In genomic region chr16:68427649-68428303, GRCh38 we compare ENCODE assay signal across 28 cellular contexts. TPM values are rescaled to one million over a fixed set of nuclear protein-coding genes. Genes with fewer than 3 reads are reported as not detected.
"Had no signal": no experiment of that assay in that cellular context is flagged by ENCODE, and none has a peak within 500 bp of the region (broad histone marks: within the 10 kb centered on the region; RNA-seq: fewer than 3 reads in every experiment).

No MANE protein-coding gene starts in this region.

- H3K27ac ChIP-seq: heart right ventricle, hepatocyte, left lung, lower lobe of right lung, pancreas, prostate gland, right lobe of liver, tibial nerve, upper lobe of left lung had no signal

- H3K9me3 Mint-ChIP-seq: mesothelial cell of epicardium; naive thymus-derived CD8-positive, alpha-beta T cell; nephron; neural crest cell; stimulated activated memory B cell treated with anti-CD40 and anti-IgM and Interleukin-4, amounts not matched to agents 10 μg/mL and 1 μg/mL and 100 μg/mL, for 72 hours; stimulated activated naive CD8-positive, alpha-beta T cell treated with anti-CD3 and anti-CD28 coated beads, Interleukin-15, amount 100 ng/mL, for 72 hours had no signal

- H3K4me1 Mint-ChIP-seq: nephron; neural crest cell; stimulated activated memory B cell treated with anti-CD40 and anti-IgM and Interleukin-4, amounts not matched to agents 10 μg/mL and 1 μg/mL and 100 μg/mL, for 72 hours had no signal

- H3K27me3 Mint-ChIP-seq: naive thymus-derived CD8-positive, alpha-beta T cell; stimulated activated memory B cell treated with anti-CD40 and anti-IgM and Interleukin-4, amounts not matched to agents 10 μg/mL and 1 μg/mL and 100 μg/mL, for 72 hours; stimulated activated naive CD8-positive, alpha-beta T cell treated with anti-CD3 and anti-CD28 coated beads, Interleukin-15, amount 100 ng/mL, for 72 hours had no signal

- H3K27ac Mint-ChIP-seq: mesothelial cell of epicardium; nephron; stimulated activated memory B cell treated with anti-CD40 and anti-IgM and Interleukin-4, amounts not matched to agents 10 μg/mL and 1 μg/mL and 100 μg/mL, for 72 hours had no signal

- ATAC-seq: heart right ventricle; left cardiac atrium; left lung; lower lobe of right lung; naive thymus-derived CD8-positive, alpha-beta T cell; pancreas; stimulated activated memory B cell treated with anti-CD40 and anti-IgM and Interleukin-4, amounts not matched to agents 10 μg/mL and 1 μg/mL and 100 μg/mL, for 72 hours; stimulated activated naive CD8-positive, alpha-beta T cell treated with anti-CD3 and anti-CD28 coated beads, Interleukin-15, amount 100 ng/mL, for 72 hours had no signal

- H3K4me1 ChIP-seq: left lung, lower lobe of right lung, pancreas, prostate gland, right lobe of liver, tibial nerve, upper lobe of left lung had no signal

- H3K9me3 ChIP-seq: heart right ventricle, left lung, lower lobe of right lung, pancreas, prostate gland, right lobe of liver, tibial nerve, upper lobe of left lung had no signal

- H3K36me3 ChIP-seq: heart right ventricle, left lung, lower lobe of right lung, pancreas, prostate gland, right lobe of liver, tibial nerve, upper lobe of left lung had no signal

- DNase-seq: glutamatergic neuron; heart right ventricle; kidney glomerular epithelial cell; left cardiac atrium; lower lobe of right lung; mammary epithelial cell; mesenchymal stem cell; naive thymus-derived CD8-positive, alpha-beta T cell; pancreas; posterior cingulate gyrus; right lobe of liver; stimulated activated CD4-positive, alpha-beta T cell treated with anti-CD3 and anti-CD28 coated beads, Interleukin-1b, Interleukin-23, amount 100 ng/mL, for 48 hours; stimulated activated CD4-positive, alpha-beta T cell treated with anti-CD3 and anti-CD28 coated beads, Interleukin-2, amount 100 ng/mL, for 48 hours; stimulated activated CD4-positive, alpha-beta T cell treated with anti-CD3 and anti-CD28 coated beads, Interleukin-4, amount 100 ng/mL, for 4 hours; stimulated activated CD8-positive, alpha-beta memory T cell treated with anti-CD3 and anti-CD28 coated beads, Interleukin-4, amount 100 ng/mL, for 48 hours; stimulated activated naive CD4-positive, alpha-beta T cell treated with Interleukin-2 at 50 U/mL for 16 hours; stimulated activated naive CD8-positive, alpha-beta T cell treated with anti-CD3 and anti-CD28 coated beads, Interleukin-15, amount 100 ng/mL, for 72 hours; substantia nigra; upper lobe of left lung had no signal

- H3K27me3 ChIP-seq: hepatocyte, left lung, pancreas, right lobe of liver, tibial nerve, upper lobe of left lung had no signal

- H3K36me3 Mint-ChIP-seq: mesothelial cell of epicardium; naive thymus-derived CD8-positive, alpha-beta T cell; stimulated activated memory B cell treated with anti-CD40 and anti-IgM and Interleukin-4, amounts not matched to agents 10 μg/mL and 1 μg/mL and 100 μg/mL, for 72 hours had no signal

- H3K4me3 Mint-ChIP-seq: mesothelial cell of epicardium; naive thymus-derived CD8-positive, alpha-beta T cell; nephron; neural crest cell; stimulated activated memory B cell treated with anti-CD40 and anti-IgM and Interleukin-4, amounts not matched to agents 10 μg/mL and 1 μg/mL and 100 μg/mL, for 72 hours; stimulated activated naive CD8-positive, alpha-beta T cell treated with anti-CD3 and anti-CD28 coated beads, Interleukin-15, amount 100 ng/mL, for 72 hours had no signal

- H3K4me3 ChIP-seq: heart right ventricle, hepatocyte, left lung, lower lobe of right lung, pancreas, prostate gland, right lobe of liver, smooth muscle cell, tibial nerve, upper lobe of left lung had no signal

RNA-seq across cellular contexts. Expression of gene SMPD3, which starts 20.5 kb away (rescaled TPM):
- total RNA-seq: mammary epithelial cell had no signal
